14 cellular contexts compared by ENCODE assay signal in the genomic region with DNA sequence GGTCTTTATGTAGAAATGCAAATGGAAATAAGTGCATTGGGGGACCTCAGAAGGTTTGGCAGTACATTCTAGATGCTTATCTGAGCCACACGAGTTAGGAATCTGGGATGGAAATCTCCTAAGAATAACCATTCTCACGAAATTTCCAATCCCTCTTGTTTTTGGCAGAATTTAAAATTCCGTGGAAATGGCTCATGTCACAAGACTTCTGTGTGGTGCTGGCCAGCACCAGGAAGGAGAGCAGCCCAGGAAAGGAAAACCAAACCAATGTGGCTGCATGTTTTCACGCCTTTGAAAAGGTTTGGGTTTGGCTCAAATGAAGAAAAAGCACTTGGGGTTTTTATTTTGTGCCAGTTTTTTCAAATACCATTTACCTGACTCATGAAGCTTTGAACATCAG.
A peak's percentile ranks its signal among the peaks of the same experiment; 100 is the strongest.
DNase-seq lines count a peak whose midpoint lies in the region; ATAC-seq and TF ChIP-seq lines count a peak whose summit lies in the region.
"Had no signal": no experiment of that assay in that cellular context is flagged by ENCODE, and none has a peak within 500 bp of the region (broad histone marks: within the 10 kb centered on the region; RNA-seq: fewer than 3 reads in every experiment).

No MANE protein-coding gene starts in this region.

- ATAC-seq in body of pancreas, result peak; percentile 18
- no peak for ATAC-seq in activated CD8-positive, alpha-beta T cell treated with anti-CD3 and anti-CD28 coated beads for 36 hours
- ATAC-seq in activated CD8-positive, alpha-beta T cell treated with anti-CD3 and anti-CD28 coated beads, Interleukin-2, amount 10 ng/mL, durations not matched to agents 7 days and 5 days, result no peak
- no peak for ATAC-seq in activated T-cell treated with anti-CD3 and anti-CD28 coated beads, Interleukin-2, amount 50 U/mL, for 72 hours (replicated peaks in 1 of 2)

- TF ChIP-seq CTCF in body of pancreas (IDR thresholded peaks at IDR 0.05), result no peak
- no peak for TF ChIP-seq CTCF in activated CD8-positive, alpha-beta T cell treated with anti-CD3 and anti-CD28 coated beads for 36 hours (IDR thresholded peaks at IDR 0.05)

- no peaks in the 10 kb centered on the region for H3K9me3 Mint-ChIP-seq in activated CD8-positive, alpha-beta T cell treated with anti-CD3 and anti-CD28 coated beads for 36 hours
- H3K9me3 Mint-ChIP-seq in activated CD8-positive, alpha-beta T cell treated with anti-CD3 and anti-CD28 coated beads, Interleukin-2, amount 10 ng/mL, durations not matched to agents 7 days and 5 days (ENCODE audit: insufficient read depth), result no peaks in the 10 kb centered on the region
- H3K9me3 Mint-ChIP-seq in activated T-cell treated with anti-CD3 and anti-CD28 coated beads, Interleukin-2, amount 50 U/mL, for 72 hours, result peaks cover 0 to 2% of the 10 kb centered on the region in 2 donors

- WGBS in body of pancreas, 2 donors, result 38 to 44% methylated on average over 4 of the region's 4 CpGs

- H3K4me1 ChIP-seq in body of pancreas, result no peaks in the 10 kb centered on the region
- H3K4me1 ChIP-seq: spleen had no signal

- H3K4me3 ChIP-seq in body of pancreas, result no peak overlapping the region
- H3K4me3 ChIP-seq: esophagus squamous epithelium, spleen had no signal

- TF ChIP-seq POLR2A in body of pancreas (IDR thresholded peaks at IDR 0.05), result no peak

- H3K27me3 ChIP-seq in body of pancreas, result no peaks in the 10 kb centered on the region
- H3K27me3 ChIP-seq: esophagus squamous epithelium, spleen had no signal

- no peak overlapping the region for H3K4me3 Mint-ChIP-seq in activated CD8-positive, alpha-beta T cell treated with anti-CD3 and anti-CD28 coated beads for 36 hours
- H3K4me3 Mint-ChIP-seq in activated CD8-positive, alpha-beta T cell treated with anti-CD3 and anti-CD28 coated beads, Interleukin-2, amount 10 ng/mL, durations not matched to agents 7 days and 5 days, result no peak overlapping the region
- no peak overlapping the region for H3K4me3 Mint-ChIP-seq in activated T-cell treated with anti-CD3 and anti-CD28 coated beads, Interleukin-2, amount 50 U/mL, for 72 hours
- H3K4me3 Mint-ChIP-seq: memory B cell had no signal

- POLR2A ChIA-PET in activated CD8-positive, alpha-beta T cell treated with anti-CD3 and anti-CD28 coated beads for 36 hours (lab: Charles Lee), result no interaction called here
- POLR2A ChIA-PET in activated CD8-positive, alpha-beta T cell treated with anti-CD3 and anti-CD28 coated beads, Interleukin-2, amount 10 ng/mL, durations not matched to agents 7 days and 5 days (lab: Charles Lee), result no interaction called here

- H3K36me3 ChIP-seq in body of pancreas (replicated peaks in 1 of 2; ENCODE audit: insufficient read depth in 1 of 2, low read depth in 2 of 2), result no peaks in the 10 kb centered on the region
- H3K36me3 ChIP-seq: esophagus squamous epithelium, spleen had no signal

- DNase-seq in AG08395 (ENCODE audit: low spot score) (peak; percentile 87), HT1080 (ENCODE audit: low read depth) (peak; percentile 79), body of pancreas (peak in 1 of 4 donors; percentile 3), hepatic stellate cell (ENCODE audit: low spot score) (peak; percentile 47), caudate nucleus (lab: John Stamatoyannopoulos, UW) (no peak)
- DNase-seq in activated CD8-positive, alpha-beta T cell treated with anti-CD3 and anti-CD28 coated beads for 36 hours, result no peak
- no peak for DNase-seq in activated CD8-positive, alpha-beta T cell treated with anti-CD3 and anti-CD28 coated beads, Interleukin-2, amount 10 ng/mL, durations not matched to agents 7 days and 5 days
- DNase-seq in activated T-cell treated with anti-CD3 and anti-CD28 coated beads, Interleukin-2, amount 50 U/mL, for 72 hours, result no peak
- DNase-seq: cortex of kidney, esophagus squamous epithelium, NCI-H345, occipital lobe, spleen had no signal

- no peaks in the 10 kb centered on the region for H3K36me3 Mint-ChIP-seq in activated CD8-positive, alpha-beta T cell treated with anti-CD3 and anti-CD28 coated beads for 36 hours (ENCODE audit: low read depth)
- no peaks in the 10 kb centered on the region for H3K36me3 Mint-ChIP-seq in activated CD8-positive, alpha-beta T cell treated with anti-CD3 and anti-CD28 coated beads, Interleukin-2, amount 10 ng/mL, durations not matched to agents 7 days and 5 days (ENCODE audit: low read depth)
- no peaks in the 10 kb centered on the region for H3K36me3 Mint-ChIP-seq in activated T-cell treated with anti-CD3 and anti-CD28 coated beads, Interleukin-2, amount 50 U/mL, for 72 hours (ENCODE audit: insufficient read depth in 2 of 2)
- H3K36me3 Mint-ChIP-seq: memory B cell had no signal

- CTCF ChIA-PET in activated CD8-positive, alpha-beta T cell treated with anti-CD3 and anti-CD28 coated beads for 36 hours (lab: Charles Lee), result no interaction called here
- CTCF ChIA-PET in activated CD8-positive, alpha-beta T cell treated with anti-CD3 and anti-CD28 coated beads, Interleukin-2, amount 10 ng/mL, durations not matched to agents 7 days and 5 days (lab: Charles Lee), result no interaction called here

- no peak overlapping the region for H3K27ac Mint-ChIP-seq in activated CD8-positive, alpha-beta T cell treated with anti-CD3 and anti-CD28 coated beads for 36 hours
- no peak overlapping the region for H3K27ac Mint-ChIP-seq in activated CD8-positive, alpha-beta T cell treated with anti-CD3 and anti-CD28 coated beads, Interleukin-2, amount 10 ng/mL, durations not matched to agents 7 days and 5 days
- no peak overlapping the region for H3K27ac Mint-ChIP-seq in activated T-cell treated with anti-CD3 and anti-CD28 coated beads, Interleukin-2, amount 50 U/mL, for 72 hours
- H3K27ac Mint-ChIP-seq: memory B cell had no signal

- H3K4me1 Mint-ChIP-seq in activated CD8-positive, alpha-beta T cell treated with anti-CD3 and anti-CD28 coated beads for 36 hours (ENCODE audit: low read depth), result no peaks in the 10 kb centered on the region
- no peaks in the 10 kb centered on the region for H3K4me1 Mint-ChIP-seq in activated CD8-positive, alpha-beta T cell treated with anti-CD3 and anti-CD28 coated beads, Interleukin-2, amount 10 ng/mL, durations not matched to agents 7 days and 5 days (ENCODE audit: low read depth)
- no peaks in the 10 kb centered on the region for H3K4me1 Mint-ChIP-seq in activated T-cell treated with anti-CD3 and anti-CD28 coated beads, Interleukin-2, amount 50 U/mL, for 72 hours (ENCODE audit: low read depth)
- H3K4me1 Mint-ChIP-seq: memory B cell had no signal

- H3K27ac ChIP-seq in body of pancreas (no peak overlapping the region), caudate nucleus (ENCODE audit: low read depth, low read length) (no peak overlapping the region)
- H3K27ac ChIP-seq: esophagus squamous epithelium, spleen had no signal

- intact Hi-C loops in body of pancreas (cut with DNase I), result no loop called here
- intact Hi-C loops in activated CD8-positive, alpha-beta T cell treated with anti-CD3 and anti-CD28 coated beads for 36 hours (cut with micrococcal nuclease), result no loop called here

- no peaks in the 10 kb centered on the region for H3K27me3 Mint-ChIP-seq in activated CD8-positive, alpha-beta T cell treated with anti-CD3 and anti-CD28 coated beads for 36 hours
- H3K27me3 Mint-ChIP-seq in activated CD8-positive, alpha-beta T cell treated with anti-CD3 and anti-CD28 coated beads, Interleukin-2, amount 10 ng/mL, durations not matched to agents 7 days and 5 days (ENCODE audit: low read depth), result no peaks in the 10 kb centered on the region
- peaks cover 5% of the 10 kb centered on the region for H3K27me3 Mint-ChIP-seq in activated T-cell treated with anti-CD3 and anti-CD28 coated beads, Interleukin-2, amount 50 U/mL, for 72 hours (ENCODE audit: low read depth)
- H3K27me3 Mint-ChIP-seq: memory B cell had no signal

- no peaks in the 10 kb centered on the region for H3K9me3 ChIP-seq in body of pancreas
- H3K9me3 ChIP-seq: esophagus squamous epithelium, spleen had no signal

Comparison
In these comparisons a context has a peak if more than half of its experiments do, and no peak if none do; other contexts are left out.
1. DNase-seq: peak in AG08395 (single experiment), HT1080 (single experiment) and hepatic stellate cell (single experiment); none in activated CD8-positive, alpha-beta T cell treated with anti-CD3 and anti-CD28 coated beads for 36 hours (single experiment), caudate nucleus (0 of 61), activated CD8-positive, alpha-beta T cell treated with anti-CD3 and anti-CD28 coated beads, Interleukin-2, amount 10 ng/mL, durations not matched to agents 7 days and 5 days (single experiment) and activated T-cell treated with anti-CD3 and anti-CD28 coated beads, Interleukin-2, amount 50 U/mL, for 72 hours (0 of 2).